7 cellular contexts compared by ENCODE assay signal in genomic region chr9:1140057-1140456, GRCh38.
"Had no signal": no experiment of that assay in that cellular context is flagged by ENCODE, and none has a peak within 500 bp of the region (broad histone marks: within the 10 kb centered on the region; RNA-seq: fewer than 3 reads in every experiment).

No MANE protein-coding gene starts in this region.

- DNase-seq: GDM1, GF-D8 had no signal

- FAIRE-seq: G401.6, GM12891, GM12892, GM18507, GM19239 had no signal
